ENCODE assay signal across 18 cellular contexts in the genomic region with DNA sequence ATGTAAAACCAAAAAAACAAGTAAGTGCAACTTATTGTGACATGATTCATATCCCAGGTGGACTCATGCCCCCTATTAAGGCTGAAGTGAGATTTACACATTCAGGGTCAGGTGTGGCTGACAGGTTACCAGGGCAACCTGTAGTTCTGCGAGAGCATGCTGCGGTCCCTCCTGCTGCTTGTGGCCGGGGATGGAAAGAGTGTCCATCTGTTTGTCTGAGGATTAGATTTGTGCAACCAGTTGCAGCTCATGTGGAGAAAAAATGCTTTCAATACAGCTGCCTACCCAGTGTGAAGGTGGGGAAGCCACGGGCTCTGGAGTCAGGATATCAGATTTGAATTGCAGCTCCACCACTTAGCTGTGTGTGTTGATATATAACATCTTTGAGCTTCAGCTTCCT.
A peak's percentile ranks its signal among the peaks of the same experiment; 100 is the strongest.
DNase-seq lines count a peak whose midpoint lies in the region; ATAC-seq and TF ChIP-seq lines count a peak whose summit lies in the region.
"Had no signal": no experiment of that assay in that cellular context is flagged by ENCODE, and none has a peak within 500 bp of the region (broad histone marks: within the 10 kb centered on the region; RNA-seq: fewer than 3 reads in every experiment).

No MANE protein-coding gene starts in this region.

- TF ChIP-seq CTCF in heart right ventricle (IDR thresholded peaks at IDR 0.05), result no peak
- no peak for TF ChIP-seq CTCF in stomach (IDR thresholded peaks at IDR 0.05)

- peaks cover 0 to 24% (median 6%) of the 10 kb centered on the region in 11 donors for H3K9me3 ChIP-seq in heart right ventricle
- peaks cover 0 to 8% (median 3%) of the 10 kb centered on the region in 4 donors for H3K9me3 ChIP-seq in stomach

- H3K27me3 ChIP-seq in heart right ventricle (peaks cover 0 to 4% (median 0%) of the 10 kb centered on the region in 7 donors), stomach (no peaks in the 10 kb centered on the region)

- intact Hi-C loops in cardiac septum (cut with DNase I) (no loop called here), heart right ventricle (cut with DNase I) (no loop called here), stomach (cut with DNase I; ENCODE audit: low total_unique reads) (no loop called here)

- H3K4me1 ChIP-seq in heart right ventricle (peaks cover 0 to 3% (median 0%) of the 10 kb centered on the region in 9 donors), stomach (no peaks in the 10 kb centered on the region)

- in situ Hi-C loops in KBM-7 (cut with MboI; ENCODE audit: low pct_unique_long_range_greater_than_20kb, low sequenced_read_pairs), result no loop called here

- DNase-seq in cardiac septum (ENCODE audit: low spot score) (peak; percentile 58), heart right ventricle (no peak), NCI-H82 (lab: John Stamatoyannopoulos, UW) (peak; percentile 66), islet precursor cell (peak; percentile 27), NCI-H774 (lab: John Stamatoyannopoulos, UW) (no peak), stomach (no peak), KBM-7 (no peak)
- DNase-seq: ACHN, AML-193, DMS79 treated with DMSO at 0.1 percent for 48 hours, GM23248, NCI-H1048, NCI-H1694 treated with DMSO at 0.1 percent for 48 hours, NCI-H2107, NCI-H446, RPMI8226, SIG-M5 had no signal

- H3K36me3 ChIP-seq in heart right ventricle, result no peaks in the 10 kb centered on the region
- no peaks in the 10 kb centered on the region for H3K36me3 ChIP-seq in stomach

- no peak overlapping the region for H3K27ac ChIP-seq in heart right ventricle
- H3K27ac ChIP-seq in stomach, result no peak overlapping the region
- H3K27ac ChIP-seq: GM23248, KMS-11 had no signal

- TF ChIP-seq EP300 in stomach (IDR thresholded peaks at IDR 0.05), result no peak

- no peak for ATAC-seq in heart right ventricle

- no peak for TF ChIP-seq POLR2A in stomach (IDR thresholded peaks at IDR 0.05)

- H3K4me3 ChIP-seq in heart right ventricle (no peak overlapping the region), stomach (no peak overlapping the region)
- H3K4me3 ChIP-seq: GM23248 had no signal

- WGBS in heart right ventricle, 2 donors, result 79 to 81% methylated on average over 4 of the region's 4 CpGs
- 64 to 75% (median 65%) methylated on average over 4 of the region's 4 CpGs for WGBS in stomach, 5 donors

Comparison
In these comparisons a context has a peak if more than half of its experiments do, and no peak if none do; other contexts are left out.
1. DNase-seq: peak in cardiac septum (single experiment), NCI-H82 (single experiment) and islet precursor cell (single experiment); none in heart right ventricle (0 of 2), NCI-H774 (single experiment), stomach (single experiment) and KBM-7 (single experiment).